20 cellular contexts compared by ENCODE assay signal in genomic region chr1:20037877-20038276, GRCh38. TPM values are rescaled to one million over a fixed set of nuclear protein-coding genes. Genes with fewer than 3 reads are reported as not detected.
DNase-seq lines count a peak whose midpoint lies in the region; ATAC-seq and TF ChIP-seq lines count a peak whose summit lies in the region.
"Had no signal": no experiment of that assay in that cellular context is flagged by ENCODE, and none has a peak within 500 bp of the region (broad histone marks: within the 10 kb centered on the region; RNA-seq: fewer than 3 reads in every experiment).

No MANE protein-coding gene starts in this region.

- intact Hi-C loops in heart right ventricle (cut with DNase I) (loop anchor here in 1 of 10 donors (10.0 kb wide), 1 partner anchor 47 kb away; no protein-coding TSS in a partner anchor), spleen (cut with DNase I; ENCODE audit: low total_unique reads) (no loop called here)

- H3K4me1 Mint-ChIP-seq in effector memory CD8-positive, alpha-beta T cell (ENCODE audit: low read depth in 2 of 2), result peaks cover 14% of the 10 kb centered on the region in 2 donors

- peak in 2 of 8 donors; percentile 25 to 29 for ATAC-seq in heart right ventricle
- ATAC-seq in effector memory CD8-positive, alpha-beta T cell (replicated peaks), result no peak
- ATAC-seq in HG03196 (IDR thresholded peaks at IDR 0.05; ENCODE audit: unreplicated experiment), result no peak
- ATAC-seq: HepG2 had no signal

- no peaks in the 10 kb centered on the region for H3K36me3 Mint-ChIP-seq in effector memory CD8-positive, alpha-beta T cell (ENCODE audit: insufficient read depth)

- peaks cover 0 to 35% (median 16%) of the 10 kb centered on the region in 11 donors for H3K9me3 ChIP-seq in heart right ventricle
- peaks cover 0 to 15% of the 10 kb centered on the region in 2 donors for H3K9me3 ChIP-seq in right atrium auricular region
- peaks cover 0 to 37% (median 28%) of the 10 kb centered on the region in 8 donors for H3K9me3 ChIP-seq in spleen

- no peaks in the 10 kb centered on the region for H3K36me3 ChIP-seq in heart right ventricle
- H3K36me3 ChIP-seq in right atrium auricular region, result peaks cover 9% of the 10 kb centered on the region
- H3K36me3 ChIP-seq in spleen, result no peaks in the 10 kb centered on the region
- H3K36me3 ChIP-seq: WERI-Rb-1 had no signal

- peaks cover 0 to 20% of the 10 kb centered on the region in 2 donors for H3K27me3 Mint-ChIP-seq in effector memory CD8-positive, alpha-beta T cell
- H3K27me3 Mint-ChIP-seq: central memory CD8-positive, alpha-beta T cell had no signal

- no peak overlapping the region for H3K4me3 ChIP-seq in heart right ventricle
- no peak overlapping the region for H3K4me3 ChIP-seq in right atrium auricular region
- no peak overlapping the region for H3K4me3 ChIP-seq in spleen

- DNase-seq in heart right ventricle (no peak), right atrium auricular region (ENCODE audit: low spot score) (no peak), MV-4-11 (lab: John Stamatoyannopoulos, UW) (peak; percentile 52), spleen (peak; percentile 28), HUDEP-2 (lab: John Stamatoyannopoulos, UW; ENCODE audit: unreplicated experiment in 76 of 76) (no peak)
- no peak for DNase-seq in effector memory CD8-positive, alpha-beta T cell
- DNase-seq in effector CD4-positive, alpha-beta T cell, result no peak
- DNase-seq: activated effector memory CD4-positive, alpha-beta T cell treated with Interleukin-2 at 50 U/mL for 16 hours; NCI-H2029 treated with DMSO at 0.1 percent for 48 hours; NCI-H524 treated with DMSO at 0.1 percent for 48 hours; occipital lobe; stimulated activated CD4-positive, alpha-beta T cell treated with anti-CD3 and anti-CD28 coated beads, Interleukin-2, amount 100 ng/mL, for 48 hours; substantia nigra; T-cell; WERI-Rb-1 had no signal

- TF ChIP-seq POLR2A in spleen (IDR thresholded peaks at IDR 0.05), result no peak

- WGBS in heart right ventricle, 2 donors, result 53 to 57% methylated on average over 1 of the region's 1 CpG
- 15 to 42% (median 30%) methylated on average over 1 of the region's 1 CpG for WGBS in spleen, 5 donors

- no peak for TF ChIP-seq CTCF in heart right ventricle (IDR thresholded peaks at IDR 0.05)
- TF ChIP-seq CTCF in right atrium auricular region (IDR thresholded peaks at IDR 0.05), result no peak
- no peak for TF ChIP-seq CTCF in spleen (IDR thresholded peaks at IDR 0.05 in 8 of 11, conservative IDR thresholded peaks at IDR 0.05 in 3 of 11)

- peaks cover 13 to 14% of the 10 kb centered on the region in 2 donors for H3K9me3 Mint-ChIP-seq in effector memory CD8-positive, alpha-beta T cell

- H3K4me3 Mint-ChIP-seq in effector memory CD8-positive, alpha-beta T cell, result peak overlapping the region; percentile 8 to 13
- H3K4me3 Mint-ChIP-seq: central memory CD8-positive, alpha-beta T cell; T-cell had no signal

- peaks cover 0 to 26% (median 3%) of the 10 kb centered on the region in 9 donors for H3K4me1 ChIP-seq in heart right ventricle
- H3K4me1 ChIP-seq in right atrium auricular region, result peaks cover 0 to 9% of the 10 kb centered on the region in 2 donors
- peaks cover 0 to 4% (median 0%) of the 10 kb centered on the region in 6 donors for H3K4me1 ChIP-seq in spleen

- H3K27ac Mint-ChIP-seq in effector memory CD8-positive, alpha-beta T cell, result peak overlapping the region; percentile 18 to 35
- H3K27ac Mint-ChIP-seq: T-cell had no signal

- H3K27me3 ChIP-seq in heart right ventricle, result no peaks in the 10 kb centered on the region
- H3K27me3 ChIP-seq in right atrium auricular region, result no peaks in the 10 kb centered on the region
- peaks cover 0 to 7% (median 0%) of the 10 kb centered on the region in 7 donors for H3K27me3 ChIP-seq in spleen (replicated peaks in 1 of 7)

- peak overlapping the region in 6 of 10 donors; percentile 23 to 58 (median 40) for H3K27ac ChIP-seq in heart right ventricle
- H3K27ac ChIP-seq in right atrium auricular region, result peak overlapping the region in 1 of 2 donors; percentile 65
- no peak overlapping the region for H3K27ac ChIP-seq in spleen
- H3K27ac ChIP-seq: WERI-Rb-1 had no signal

RNA-seq across cellular contexts. Expression of gene PLA2G5, which starts 32.1 kb away (rescaled TPM):
- total RNA-seq in heart right ventricle (10 to 100 TPM; 31.5 to 58.2 (median 49.3) TPM), right atrium auricular region (100 to 1,000 TPM; 115 to 149 TPM), spleen (1 to 10 TPM in 2 of 7 donors, under 1 TPM in 2, not detected in 3; 0.34 to 1.1 (median 0.89) TPM)
- polyA plus RNA-seq in heart right ventricle (100 to 1,000 TPM in 1 of 2 donors, 10 to 100 TPM in 1; 44.5 to 133 TPM), spleen (1 to 10 TPM in 1 of 3 donors, under 1 TPM in 2; 0.83 to 2.0 (median 0.89) TPM)
- total RNA-seq: G401, HepG2, T-cell had no signal
- polyA plus RNA-seq: AG04450, HepG2 had no signal

RNA-seq across cellular contexts. Expression of gene PLA2G2A, which starts 58.5 kb away (rescaled TPM):
- total RNA-seq in heart right ventricle (100 to 1,000 TPM in 2 of 10 donors, 10 to 100 TPM in 5, 1 to 10 TPM in 3; 2.8 to 296 (median 32.6) TPM), right atrium auricular region (1,000 to 10,000 TPM in 1 of 2 donors, 100 to 1,000 TPM in 1; 185 to 1,320 TPM), spleen (1 to 10 TPM in 2 of 7 donors, not detected in 5; 1.6 to 1.9 TPM)
- polyA plus RNA-seq in heart right ventricle (100 to 1,000 TPM; 349 to 593 TPM), spleen (10 to 100 TPM in 1 of 3 donors, 1 to 10 TPM in 1, under 1 TPM in 1; 0.26 to 17.8 (median 4.3) TPM)
- total RNA-seq: G401, occipital lobe, T-cell had no signal
- polyA plus RNA-seq: AG04450 had no signal

Comparison
In these comparisons a context has a peak if more than half of its experiments do, and no peak if none do; other contexts are left out.
1. DNase-seq: peak in MV-4-11 (single experiment) and spleen (single experiment); none in heart right ventricle (0 of 2), right atrium auricular region (single experiment), effector memory CD8-positive, alpha-beta T cell (0 of 3), HUDEP-2 (0 of 76) and effector CD4-positive, alpha-beta T cell (single experiment).
2. H3K27ac ChIP-seq: peak in heart right ventricle (6 of 10); none in spleen (0 of 8).
3. RNA of gene PLA2G5, which starts 32.1 kb away (total RNA-seq): 115 to 149 TPM in right atrium auricular region and 31.5 to 58.2 TPM in heart right ventricle; 0.34 to 1.1 TPM in spleen; every median in the first group is over 10 times any median in the second.